Comparison of ENCODE assay signal across 7 cellular contexts in genomic region chr19:12162513-12162881, GRCh38. TPM values are rescaled to one million over a fixed set of nuclear protein-coding genes. Genes with fewer than 3 reads are reported as not detected.
A peak's percentile ranks its signal among the peaks of the same experiment; 100 is the strongest.
DNase-seq lines count a peak whose midpoint lies in the region; ATAC-seq, FAIRE-seq and TF ChIP-seq lines count a peak whose summit lies in the region.

No MANE protein-coding gene starts in this region.

- H4K8ac ChIP-seq in H9 (replicated peaks; ENCODE audit: insufficient read length, low read depth, low read length) = no peak overlapping the region

- H3K79me2 ChIP-seq in H9 (ENCODE audit: insufficient read depth, low read length) = no peaks in the 10 kb centered on the region; the same call in 1 of the 2 replicates

- peak overlapping the region; percentile 71 for H3K4me2 ChIP-seq in H9 (ENCODE audit: insufficient read depth, insufficient read length, low read length)

- TF ChIP-seq CTCF in H9 (conservative IDR thresholded peaks at IDR 0.05) = no peak
- no peak for TF ChIP-seq CTCF in glutamatergic neuron (IDR thresholded peaks at IDR 0.05; ENCODE audit: partially characterized antibody, unreplicated experiment)

- no peak for FAIRE-seq in H54 (lab: Jason Lieb, UNC)

- DNase-seq in H9 (no peak), SK-N-MC (ENCODE audit: low read depth, low spot score) (no peak), glutamatergic neuron (no peak), H54 (ENCODE audit: insufficient read length, low spot score) (no peak)
- DNase-seq in stimulated activated naive B cell treated with anti-CD40 and anti-IgM and Interleukin-4, amounts not matched to agents 10 μg/mL and 1 μg/mL and 100 μg/mL, for 72 hours = no peak

- WGBS in H9 (ENCODE audit: extremely low coverage, insufficient read length, low lambda C conversion rate) = no CpG with 5 or more reads among the region's 8 CpGs

- H3K79me1 ChIP-seq in H9 (ENCODE audit: insufficient read depth, low read depth, low read length, poor library complexity, severe bottlenecking) = no peaks in the 10 kb centered on the region

- peaks cover 0 to 2% of the 10 kb centered on the region in 2 experiments; a peak in 1 of 5 replicates for H3K9me3 Mint-ChIP-seq in H9
- peaks cover 10% of the 10 kb centered on the region for H3K9me3 Mint-ChIP-seq in glutamatergic neuron (ENCODE audit: unreplicated experiment)
- H3K9me3 Mint-ChIP-seq in stimulated activated naive B cell treated with anti-CD40 and anti-IgM and Interleukin-4, amounts not matched to agents 10 μg/mL and 1 μg/mL and 100 μg/mL, for 72 hours = no peaks in the 10 kb centered on the region

- no peak overlapping the region for H3K18ac ChIP-seq in H9 (ENCODE audit: insufficient read length, low read depth, low read length)

- H3K9me3 ChIP-seq in H9 (ENCODE audit: control insufficient read depth, low read depth, low read length) (no peaks in the 10 kb centered on the region), SK-N-MC (ENCODE audit: low read depth, low read length) (no peaks in the 10 kb centered on the region)

- H4K5ac ChIP-seq in H9 (ENCODE audit: insufficient read length, low read depth, low read length) = no peak overlapping the region

- peaks cover 7 to 9% of the 10 kb centered on the region in 2 experiments for H3K4me1 Mint-ChIP-seq in H9
- H3K4me1 Mint-ChIP-seq in glutamatergic neuron (ENCODE audit: low read depth, unreplicated experiment) = peaks cover 4% of the 10 kb centered on the region
- peaks cover 19 to 47% of the 10 kb centered on the region in 2 donors for H3K4me1 Mint-ChIP-seq in stimulated activated naive B cell treated with anti-CD40 and anti-IgM and Interleukin-4, amounts not matched to agents 10 μg/mL and 1 μg/mL and 100 μg/mL, for 72 hours

- no peak overlapping the region for H2BK5ac ChIP-seq in H9 (ENCODE audit: insufficient read length, low read length)

- no peak overlapping the region for H3K23ac ChIP-seq in H9 (ENCODE audit: insufficient read length, low read depth, low read length)

- H2AFZ ChIP-seq in H9 (ENCODE audit: low read length) = no peak overlapping the region

- H3K27me3 Mint-ChIP-seq in H9 (ENCODE audit: low read depth) (no peaks in the 10 kb centered on the region; the same call in 1 of the 2 replicates), glutamatergic neuron (ENCODE audit: unreplicated experiment) (peaks cover 9% of the 10 kb centered on the region)
- H3K27me3 Mint-ChIP-seq in stimulated activated naive B cell treated with anti-CD40 and anti-IgM and Interleukin-4, amounts not matched to agents 10 μg/mL and 1 μg/mL and 100 μg/mL, for 72 hours = no peaks in the 10 kb centered on the region

- H3K27me3 ChIP-seq in H9 (ENCODE audit: insufficient read depth, low read length) = no peaks in the 10 kb centered on the region

- H3K27ac ChIP-seq in H9 (ENCODE audit: insufficient read length, low read depth, low read length) (no peak overlapping the region), SK-N-MC (no peak overlapping the region)

- no peaks in the 10 kb centered on the region for H4K20me1 ChIP-seq in H9 (ENCODE audit: control insufficient read depth, insufficient read depth, insufficient read length)

- TF ChIP-seq POLR2A in H54 (IDR thresholded peaks at IDR 0.05; ENCODE audit: low read depth, low read length) = no peak

- H3K4me1 ChIP-seq in H9 (ENCODE audit: insufficient read depth, low read length) = no peaks in the 10 kb centered on the region

- H3K4ac ChIP-seq in H9 (ENCODE audit: low read depth, low read length) = no peak overlapping the region

- H3K4me3 ChIP-seq in SK-N-MC = peak overlapping the region; percentile 90

- no peak overlapping the region for H3K14ac ChIP-seq in H9 (ENCODE audit: insufficient read depth, low read length)

- H3K4me3 Mint-ChIP-seq in H9 (peak overlapping the region; percentile 85 to 97), glutamatergic neuron (ENCODE audit: unreplicated experiment) (peak overlapping the region; percentile 85)
- H3K4me3 Mint-ChIP-seq in stimulated activated naive B cell treated with anti-CD40 and anti-IgM and Interleukin-4, amounts not matched to agents 10 μg/mL and 1 μg/mL and 100 μg/mL, for 72 hours = peak overlapping the region; percentile 96 to 99

- no peak overlapping the region for H2BK12ac ChIP-seq in H9 (ENCODE audit: insufficient read length, low read depth, low read length)

- H3T11ph ChIP-seq in H9 (ENCODE audit: low read length) = no peak overlapping the region

- H2AK5ac ChIP-seq in H9 (ENCODE audit: insufficient read length, low read length) = no peak overlapping the region

- no peak overlapping the region for H2BK15ac ChIP-seq in H9 (ENCODE audit: low read depth, low read length)

- H3K56ac ChIP-seq in H9 (ENCODE audit: insufficient read length, low read depth, low read length) = no peak overlapping the region

- peak; percentile 6 for ATAC-seq in stimulated activated naive B cell treated with anti-CD40 and anti-IgM and Interleukin-4, amounts not matched to agents 10 μg/mL and 1 μg/mL and 100 μg/mL, for 72 hours (replicated peaks)
- ATAC-seq in GM19395 (IDR thresholded peaks at IDR 0.05; ENCODE audit: unreplicated experiment) (no peak), HG03108 (IDR thresholded peaks at IDR 0.05; ENCODE audit: unreplicated experiment) (no peak)

- no peak overlapping the region for H2BK20ac ChIP-seq in H9 (ENCODE audit: low read depth, low read length, poor library complexity, severe bottlenecking)

- H3K9ac ChIP-seq in H9 (ENCODE audit: extremely low read depth, insufficient read length, low read length) (no peak overlapping the region), SK-N-MC (ENCODE audit: insufficient read length) (no peak overlapping the region)

- peaks cover 6% of the 10 kb centered on the region for H3K23me2 ChIP-seq in H9 (ENCODE audit: insufficient read length, low read depth, low read length, poor library complexity, severe bottlenecking)

- peak overlapping the region in 1 of 3 experiments; percentile 7; a peak in 1 of 7 replicates for H3K27ac Mint-ChIP-seq in H9
- H3K27ac Mint-ChIP-seq in glutamatergic neuron (ENCODE audit: unreplicated experiment) = peak overlapping the region; percentile 94
- H3K27ac Mint-ChIP-seq in stimulated activated naive B cell treated with anti-CD40 and anti-IgM and Interleukin-4, amounts not matched to agents 10 μg/mL and 1 μg/mL and 100 μg/mL, for 72 hours = peak overlapping the region; percentile 99

- H2BK120ac ChIP-seq in H9 (ENCODE audit: low read depth, low read length, poor library complexity, severe bottlenecking) = no peak overlapping the region

- H3K36me3 Mint-ChIP-seq in H9 (ENCODE audit: insufficient read depth in 1 of 3, low read depth in 3 of 3) (peaks cover 6 to 8% (median 7%) of the 10 kb centered on the region in 3 experiments; a peak in 5 of 7 replicates), glutamatergic neuron (ENCODE audit: unreplicated experiment) (peaks cover 5% of the 10 kb centered on the region)
- H3K36me3 Mint-ChIP-seq in stimulated activated naive B cell treated with anti-CD40 and anti-IgM and Interleukin-4, amounts not matched to agents 10 μg/mL and 1 μg/mL and 100 μg/mL, for 72 hours = peaks cover 10 to 20% of the 10 kb centered on the region in 2 donors

- peaks cover 24% of the 10 kb centered on the region for H3K36me3 ChIP-seq in SK-N-MC (ENCODE audit: insufficient read depth, low read length)

- no peak overlapping the region for H4K91ac ChIP-seq in H9 (ENCODE audit: insufficient read length, low read depth, low read length)

RNA-seq across cellular contexts. Expression of gene ZNF136, which starts 0.4 kb away (rescaled TPM):
- total RNA-seq in H9 (2021) (9.8 and 10.8 TPM in 2 replicates), glutamatergic neuron (ENCODE audit: unreplicated experiment) (15.5 TPM)

RNA-seq across cellular contexts. Expression of gene ZNF625, which starts 6.0 kb away (rescaled TPM):
- total RNA-seq in H9 (2021) (28.1 and 30.7 TPM in 2 replicates), glutamatergic neuron (ENCODE audit: unreplicated experiment) (25.1 TPM)

RNA-seq across cellular contexts. Expression of gene ZNF20, which starts 22.3 kb away (rescaled TPM):
- 5.6 and 5.7 TPM in 2 replicates for total RNA-seq in H9 (2021)
- 8.1 TPM for total RNA-seq in glutamatergic neuron (ENCODE audit: unreplicated experiment)

Comparison
In these comparisons a context has a peak if more than half of its experiments do, and no peak if none do; other contexts are left out.
1. ATAC-seq: peak in stimulated activated naive B cell treated with anti-CD40 and anti-IgM and Interleukin-4, amounts not matched to agents 10 μg/mL and 1 μg/mL and 100 μg/mL, for 72 hours (2 of 2); none in GM19395 (single experiment) and HG03108 (single experiment).
2. Peak in every context shown above with its lines, with median percentiles within 50 percentile points of each other: H3K4me3 Mint-ChIP-seq.